8 cellular contexts compared by ENCODE assay signal in the genomic region with DNA sequence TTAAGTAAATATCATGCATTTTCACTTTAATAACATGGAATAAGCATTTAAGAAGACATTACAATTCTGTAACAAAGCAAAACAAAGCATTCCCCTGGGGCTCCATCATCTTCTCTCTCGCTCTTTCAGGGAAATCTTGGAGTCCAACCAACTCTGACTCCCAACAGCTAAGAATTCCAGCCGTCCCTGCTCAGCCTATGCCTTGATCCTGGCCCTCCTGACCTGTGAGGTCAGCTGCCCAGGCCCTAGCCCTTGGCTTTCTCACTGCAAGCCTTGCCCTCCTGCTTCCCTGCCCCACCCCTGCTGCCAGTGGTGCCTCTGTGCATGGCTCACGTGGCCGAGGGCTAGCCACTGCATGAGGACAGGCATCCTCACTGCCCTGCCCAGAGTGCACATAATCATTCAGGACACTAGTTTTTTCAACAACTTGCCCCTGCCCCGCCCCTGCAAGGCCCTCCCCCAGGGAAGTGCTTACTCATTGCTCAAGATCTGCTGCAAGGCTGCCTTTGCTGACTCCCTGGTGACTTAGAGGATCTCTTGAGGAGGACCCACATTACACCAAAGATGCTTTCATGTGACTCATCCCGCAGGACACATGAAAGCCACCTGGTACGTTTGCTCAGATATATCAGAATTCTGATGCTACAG. TPM values are rescaled to one million over a fixed set of nuclear protein-coding genes. Genes with fewer than 3 reads are reported as not detected.
DNase-seq lines count a peak whose midpoint lies in the region; ATAC-seq, FAIRE-seq and TF ChIP-seq lines count a peak whose summit lies in the region.

No MANE protein-coding gene starts in this region.

- peak overlapping the region; percentile 88 for H4K91ac ChIP-seq in mesenchymal stem cell (ENCODE audit: low read length)

- H2BK5ac ChIP-seq in mesenchymal stem cell (ENCODE audit: low read depth, low read length, poor library complexity, severe bottlenecking), result no peak overlapping the region

- H4K20me1 ChIP-seq in KMS-11 (ENCODE audit: insufficient read depth), result no peaks in the 10 kb centered on the region
- H4K20me1 ChIP-seq in K562 (replicated peaks; ENCODE audit: control insufficient read depth, insufficient read depth, low read length), result no peaks in the 10 kb centered on the region

- H3K36me3 ChIP-seq in BJ (ENCODE audit: control insufficient read depth, insufficient read depth, low read length) (peaks cover 23% of the 10 kb centered on the region), KMS-11 (ENCODE audit: insufficient read depth) (peaks cover 22% of the 10 kb centered on the region), K562 (ENCODE audit: control insufficient read depth, insufficient read depth, low read length) (peaks cover 43% of the 10 kb centered on the region), mesenchymal stem cell (ENCODE audit: control insufficient read depth in 1 of 2, insufficient read depth in 2 of 2, low read depth in 1 of 2, low read length in 2 of 2) (peaks cover 48 to 77% of the 10 kb centered on the region in 2 experiments), sigmoid colon (peaks cover 45 to 100% (median 62%) of the 10 kb centered on the region in 4 donors), suprapubic skin (peaks cover 94% of the 10 kb centered on the region)

- no peak overlapping the region for H2BK120ac ChIP-seq in mesenchymal stem cell (ENCODE audit: low read depth, low read length)

- WGBS in K562 (ENCODE audit: insufficient coverage, low coverage, missing lambda C conversion rate), result 38% methylated on average over 7 of the region's 7 CpGs
- WGBS in mesenchymal stem cell, result 20% methylated on average over 7 of the region's 7 CpGs
- WGBS in sigmoid colon, 2 donors, result 85 to 86% methylated on average over 7 of the region's 7 CpGs
- 78% methylated on average over 5 of the region's 7 CpGs for whole genome bisulfite sequencing in suprapubic skin

- peak overlapping the region; percentile 91 for H4K8ac ChIP-seq in mesenchymal stem cell (ENCODE audit: low read length)

- peak overlapping the region; percentile 3; the same call in 1 of the 2 replicates for H3K27ac ChIP-seq in KMS-11
- H3K27ac ChIP-seq in K562 (ENCODE audit: extremely low read depth, low read depth, low read length), result no peak overlapping the region; the same call in 2 of the 3 replicates
- H3K27ac ChIP-seq in mesenchymal stem cell (ENCODE audit: low read length, poor library complexity, severe bottlenecking), result peak overlapping the region; percentile 76
- H3K27ac ChIP-seq in sigmoid colon, result no peak overlapping the region
- no peak overlapping the region for H3K27ac ChIP-seq in suprapubic skin

- TF ChIP-seq EP300 in K562 (IDR thresholded peaks at IDR 0.05; ENCODE audit: low read length) (no peak), sigmoid colon (IDR thresholded peaks at IDR 0.05) (no peak), suprapubic skin (IDR thresholded peaks at IDR 0.05) (no peak)

- H3K18ac ChIP-seq in mesenchymal stem cell (ENCODE audit: low read depth in 1 of 2, low read length in 2 of 2), result peak overlapping the region; percentile 49 to 59

- peak overlapping the region; percentile 7 for H2AK5ac ChIP-seq in mesenchymal stem cell (ENCODE audit: low read length, severe bottlenecking)

- H3K23ac ChIP-seq in mesenchymal stem cell (ENCODE audit: low read length in 2 of 2), result no peak overlapping the region

- no peak for TF ChIP-seq RAD21 in K562 (CRISPR knock-in tag; conservative IDR thresholded peaks at IDR 0.05 in 1 of 2, IDR thresholded peaks at IDR 0.05 in 1 of 2)

- no peak for TF ChIP-seq CTCF in BJ (IDR thresholded peaks at IDR 0.05; ENCODE audit: insufficient read depth, low read depth, low read length)
- no peak for TF ChIP-seq CTCF in KMS-11 (conservative IDR thresholded peaks at IDR 0.05; ENCODE audit: low read depth, low read length)
- TF ChIP-seq CTCF in K562 (IDR thresholded peaks at IDR 0.05 in 2 of 3, conservative IDR thresholded peaks at IDR 0.05 in 1 of 3; ENCODE audit: insufficient read depth in 2 of 3, low read depth in 1 of 3, low read length in 3 of 3), result no peak
- TF ChIP-seq CTCF in sigmoid colon (IDR thresholded peaks at IDR 0.05), result no peak
- no peak for TF ChIP-seq CTCF in suprapubic skin (IDR thresholded peaks at IDR 0.05)

- DNase-seq in BJ (ENCODE audit: low read depth) (peak; percentile 73), K562 (ENCODE audit: extremely low read depth in 1 of 4, low spot score in 3 of 4) (peak; percentile 71 to 81 (median 78)), mesenchymal stem cell (peak; percentile 89), sigmoid colon (no peak), suprapubic skin (ENCODE audit: low spot score in 2 of 2) (no peak), putamen (ENCODE audit: low spot score) (no peak)

- POLR2A ChIA-PET in BJ (lab: Charles Lee) (no interaction called here), K562 (lab: Yijun Ruan, JAX) (no interaction called here)

- CTCF ChIA-PET in BJ (lab: Yijun Ruan, JAX), result interaction anchor here (0.6 to 3.2 kb wide), 3 partner anchors 10 to 175 kb away, joined by 3 to 12 read pairs (median 3); no protein-coding TSS in a partner anchor
- CTCF ChIA-PET in K562 (lab: Yijun Ruan, JAX; ENCODE audit: low intra/inter-chr PET ratio), result no interaction called here

- intact Hi-C loops in K562 (cut with micrococcal nuclease), result no loop called here
- intact Hi-C loops in sigmoid colon (cut with DNase I), result no loop called here

- H3K4me3 ChIP-seq in BJ (ENCODE audit: low read depth, low read length) (no peak overlapping the region), KMS-11 (IDR thresholded peaks at IDR 0.05; ENCODE audit: insufficient read depth, low read depth, low read length) (no peak overlapping the region), K562 (no peak overlapping the region), mesenchymal stem cell (ENCODE audit: insufficient read depth in 1 of 2, low read depth in 1 of 2, low read length in 2 of 2) (peak overlapping the region in 1 of 2 experiments; percentile 11), sigmoid colon (no peak overlapping the region), suprapubic skin (no peak overlapping the region)

- no peaks in the 10 kb centered on the region for H3K9me1 ChIP-seq in K562 (ENCODE audit: control insufficient read depth, insufficient read depth, low read length)

- H3K27me3 ChIP-seq in BJ (ENCODE audit: control insufficient read depth, insufficient read depth, low read length) (no peaks in the 10 kb centered on the region), KMS-11 (ENCODE audit: insufficient read depth, low read depth) (no peaks in the 10 kb centered on the region), K562 (ENCODE audit: control insufficient read depth in 2 of 2, insufficient read depth in 2 of 2, low read length in 2 of 2) (no peaks in the 10 kb centered on the region), mesenchymal stem cell (ENCODE audit: control insufficient read depth in 1 of 2, insufficient read depth in 1 of 2, low read length in 2 of 2) (no peaks in the 10 kb centered on the region), sigmoid colon (no peaks in the 10 kb centered on the region), suprapubic skin (no peaks in the 10 kb centered on the region)

- H3K9ac ChIP-seq in KMS-11, result no peak overlapping the region
- H3K9ac ChIP-seq in K562 (ENCODE audit: insufficient read depth in 1 of 2, low read depth in 2 of 2, low read length in 2 of 2), result no peak overlapping the region
- no peak overlapping the region for H3K9ac ChIP-seq in mesenchymal stem cell (ENCODE audit: low read length)

- no peak overlapping the region for H2BK15ac ChIP-seq in mesenchymal stem cell (ENCODE audit: low read depth, poor library complexity, severe bottlenecking)

- in situ Hi-C loops in K562 (cut with MboI), result no loop called here

- H3K79me2 ChIP-seq in KMS-11 (ENCODE audit: insufficient read depth, low read depth) (no peaks in the 10 kb centered on the region), K562 (ENCODE audit: control insufficient read depth, insufficient read depth, low read length) (no peaks in the 10 kb centered on the region)

- BruUV-seq in K562 (replicated peaks; lab: Mats Ljungman, UMichigan), result no TSS peak

- H2AFZ ChIP-seq in KMS-11 (ENCODE audit: low read depth) (no peak overlapping the region), K562 (ENCODE audit: low read depth, low read length) (no peak overlapping the region; the same call in 1 of the 2 replicates), mesenchymal stem cell (ENCODE audit: low read depth, low read length) (no peak overlapping the region)

- peaks cover 19% of the 10 kb centered on the region for H3K79me1 ChIP-seq in mesenchymal stem cell (replicated peaks; ENCODE audit: low read length, poor library complexity, severe bottlenecking)

- H2BK12ac ChIP-seq in mesenchymal stem cell (ENCODE audit: low read length in 2 of 2), result no peak overlapping the region

- H3K9me3 ChIP-seq in K562 (replicated peaks; ENCODE audit: control insufficient read depth, insufficient read depth, low read depth, low read length), result no peaks in the 10 kb centered on the region
- H3K9me3 ChIP-seq in mesenchymal stem cell (ENCODE audit: control insufficient read depth, low read length), result peaks cover 10% of the 10 kb centered on the region
- H3K9me3 ChIP-seq in sigmoid colon, result no peaks in the 10 kb centered on the region
- no peaks in the 10 kb centered on the region for H3K9me3 ChIP-seq in suprapubic skin

- H3K14ac ChIP-seq in mesenchymal stem cell (ENCODE audit: low read length in 2 of 2), result no peak overlapping the region

- peak; percentile 89 for FAIRE-seq in K562 (lab: Jason Lieb, UNC)

- H3K4me1 ChIP-seq in KMS-11 (ENCODE audit: low read depth, poor library complexity, severe bottlenecking), result peaks cover 11% of the 10 kb centered on the region
- H3K4me1 ChIP-seq in K562 (replicated peaks in 1 of 2; ENCODE audit: control insufficient read depth in 2 of 2, insufficient read depth in 2 of 2, low read length in 2 of 2), result peaks cover 4 to 9% of the 10 kb centered on the region in 2 experiments; a peak in 4 of 5 replicates
- H3K4me1 ChIP-seq in mesenchymal stem cell (ENCODE audit: control insufficient read depth, insufficient read depth, low read depth, low read length), result peaks cover 18% of the 10 kb centered on the region
- no peaks in the 10 kb centered on the region for H3K4me1 ChIP-seq in sigmoid colon
- no peaks in the 10 kb centered on the region for H3K4me1 ChIP-seq in suprapubic skin

- TF ChIP-seq POLR2A in K562 (conservative IDR thresholded peaks at IDR 0.05) (no peak), sigmoid colon (IDR thresholded peaks at IDR 0.05) (no peak), suprapubic skin (IDR thresholded peaks at IDR 0.05) (no peak)

- H3K4ac ChIP-seq in mesenchymal stem cell (ENCODE audit: low read depth in 1 of 2, low read length in 2 of 2), result peak overlapping the region in 1 of 2 experiments; percentile 35

- ATAC-seq in K562, result peak; percentile 100
- no peak for ATAC-seq in HG03469 (IDR thresholded peaks at IDR 0.05; ENCODE audit: unreplicated experiment)

- H3K4me2 ChIP-seq in KMS-11 (no peak overlapping the region), K562 (ENCODE audit: insufficient read depth, low read length) (no peak overlapping the region), mesenchymal stem cell (ENCODE audit: low read length, poor library complexity, severe bottlenecking) (no peak overlapping the region)

RNA-seq across cellular contexts. Expression of gene MTMR10, which starts 37.6 kb away (rescaled TPM):
- 13.7 and 20.4 TPM in 2 replicates for polyA plus RNA-seq in BJ (2011; rRNA removed)
- 11.6 and 11.8 TPM in 2 replicates for polyA minus RNA-seq in BJ (2011; rRNA and poly(A)+ RNA removed)
- 14.0 and 34.0 TPM in 2 replicates for total RNA-seq in K562 (2011; cell fraction: chromatin; rRNA removed; ENCODE audit: low replicate concordance)
- 9.2 and 9.6 TPM in 2 replicates for total RNA-seq in K562 (2011; cell fraction: nucleolus; rRNA removed)
- total RNA-seq in K562 (2011; cell fraction: nucleoplasm; rRNA removed), result 14.1 and 22.3 TPM in 2 replicates
- total RNA-seq in K562 (2014; rRNA removed), result 3.4 and 3.9 TPM in 2 replicates
- 4.8 and 6.1 TPM in 2 replicates for total RNA-seq in K562 (2014; rRNA removed; fragmentation: Illumina TruSeq; extraction: Trizol)
- 6.3 and 6.8 TPM in 2 replicates for total RNA-seq in K562 (2015; rRNA removed; fragmentation: Illumina TruSeq; extraction: Trizol)
- 6.4 and 6.6 TPM in 2 replicates for total RNA-seq in K562 (2021)
- polyA plus RNA-seq in K562 (2011; rRNA removed), result 4.8 and 5.7 TPM in 2 replicates
- polyA plus RNA-seq in K562 (2011; cell fraction: cytosol; rRNA removed), result 0.91 and 2.4 TPM in 2 replicates
- 9.6 and 12.8 TPM in 2 replicates for polyA plus RNA-seq in K562 (2011; cell fraction: nucleus; rRNA removed)
- polyA plus RNA-seq in K562 (2012), result 3.3 and 4.7 TPM in 2 replicates
- polyA plus RNA-seq in K562 (2014; fragmentation: Illumina TruSeq; extraction: Trizol), result 5.4 and 5.7 TPM in 2 replicates
- 1 to 10 TPM; 1.6 to 1.8 TPM for polyA plus RNA-seq in K562 (2014; fragmentation: Nextera tagmentation; extraction: Ambion mirVana)
- 3.5 and 4.0 TPM in 2 replicates for polyA plus RNA-seq in K562 (2014; rRNA removed)
- polyA minus RNA-seq in K562 (2011; rRNA and poly(A)+ RNA removed), result 10.5 and 12.9 TPM in 2 replicates
- polyA minus RNA-seq in K562 (2011; cell fraction: cytosol; rRNA and poly(A)+ RNA removed), result 2.9 and 5.3 TPM in 2 replicates
- polyA minus RNA-seq in K562 (2011; cell fraction: nucleus; rRNA and poly(A)+ RNA removed), result 11.6 and 17.3 TPM in 2 replicates
- polyA plus RNA-seq in mesenchymal stem cell (2013, experiment 1 of 2), result 6.6 TPM
- polyA plus RNA-seq in mesenchymal stem cell (2013, experiment 2 of 2), result 6.7 TPM
- total RNA-seq in sigmoid colon, result 10 to 100 TPM; 24.3 to 31.0 (median 27.9) TPM
- 10 to 100 TPM; 11.4 to 12.7 (median 11.7) TPM for polyA plus RNA-seq in sigmoid colon
- total RNA-seq in suprapubic skin, result 10 to 100 TPM; 24.9 to 46.7 (median 27.1) TPM

RNA-seq across cellular contexts. Expression of gene FAN1, which starts 50.1 kb away (rescaled TPM):
- polyA plus RNA-seq in BJ (2011; rRNA removed) (5.8 and 6.8 TPM in 2 replicates), K562 (2011; rRNA removed) (16.8 and 19.1 TPM in 2 replicates), K562 (2014; fragmentation: Illumina TruSeq; extraction: Trizol) (11.5 and 11.8 TPM in 2 replicates), K562 (2014; fragmentation: Nextera tagmentation; extraction: Ambion mirVana) (1 to 10 TPM; 1.5 to 2.0 TPM), K562 (2014; rRNA removed) (12.0 and 13.6 TPM in 2 replicates), sigmoid colon (1 to 10 TPM; 3.6 to 9.0 (median 5.1) TPM)
- polyA minus RNA-seq in BJ (2011; rRNA and poly(A)+ RNA removed), result 4.4 and 8.2 TPM in 2 replicates
- total RNA-seq in K562 (2011; cell fraction: chromatin; rRNA removed; ENCODE audit: low replicate concordance), result 19.0 and 55.4 TPM in 2 replicates
- total RNA-seq in K562 (2011; cell fraction: nucleolus; rRNA removed), result 12.1 and 12.3 TPM in 2 replicates
- 18.8 and 20.2 TPM in 2 replicates for total RNA-seq in K562 (2011; cell fraction: nucleoplasm; rRNA removed)
- total RNA-seq in K562 (2014; rRNA removed) (8.7 and 9.8 TPM in 2 replicates), K562 (2014; rRNA removed; fragmentation: Illumina TruSeq; extraction: Trizol) (14.3 and 14.6 TPM in 2 replicates), K562 (2015; rRNA removed; fragmentation: Illumina TruSeq; extraction: Trizol) (12.3 and 12.7 TPM in 2 replicates), K562 (2021) (12.6 and 13.4 TPM in 2 replicates), sigmoid colon (10 to 100 TPM; 17.8 to 20.8 (median 20.0) TPM), suprapubic skin (10 to 100 TPM; 16.2 to 45.5 (median 22.8) TPM)
- polyA plus RNA-seq in K562 (2011; cell fraction: cytosol; rRNA removed), result 5.2 and 8.0 TPM in 2 replicates
- 42.7 and 55.3 TPM in 2 replicates for polyA plus RNA-seq in K562 (2011; cell fraction: nucleus; rRNA removed)
- 9.6 and 13.0 TPM in 2 replicates for polyA plus RNA-seq in K562 (2012)
- polyA minus RNA-seq in K562 (2011; rRNA and poly(A)+ RNA removed), result 15.4 and 20.4 TPM in 2 replicates
- polyA minus RNA-seq in K562 (2011; cell fraction: cytosol; rRNA and poly(A)+ RNA removed), result 4.7 and 7.0 TPM in 2 replicates
- 14.7 and 34.9 TPM in 2 replicates for polyA minus RNA-seq in K562 (2011; cell fraction: nucleus; rRNA and poly(A)+ RNA removed)
- 4.5 TPM for polyA plus RNA-seq in mesenchymal stem cell (2013, experiment 1 of 2)
- polyA plus RNA-seq in mesenchymal stem cell (2013, experiment 2 of 2), result 5.7 TPM

Comparison
In these comparisons a context has a peak if more than half of its experiments do, and no peak if none do; other contexts are left out.
1. DNase-seq: peak in BJ (single experiment), K562 (4 of 4) and mesenchymal stem cell (single experiment); none in sigmoid colon (single experiment), suprapubic skin (0 of 2) and putamen (single experiment).
2. H3K27ac ChIP-seq: peak in KMS-11 (single experiment) and mesenchymal stem cell (single experiment); none in K562 (single experiment), sigmoid colon (0 of 4) and suprapubic skin (single experiment).